Comparison of ENCODE assay signal across 14 cellular contexts in genomic region chr17:61805399-61805798, GRCh38. TPM values are rescaled to one million over a fixed set of nuclear protein-coding genes. Genes with fewer than 3 reads are reported as not detected.
A peak's percentile ranks its signal among the peaks of the same experiment; 100 is the strongest.
DNase-seq lines count a peak whose midpoint lies in the region; ATAC-seq and TF ChIP-seq lines count a peak whose summit lies in the region.
"Had no signal": no experiment of that assay in that cellular context is flagged by ENCODE, and none has a peak within 500 bp of the region (broad histone marks: within the 10 kb centered on the region; RNA-seq: fewer than 3 reads in every experiment).

No MANE protein-coding gene starts in this region.

- H3K4me3 ChIP-seq in fibroblast of the aortic adventitia (ENCODE audit: low read depth, low read length): no peak overlapping the region
- H3K4me3 ChIP-seq: gastrocnemius medialis, GM12878 had no signal

- H3K36me3 Mint-ChIP-seq in T-helper 17 cell (ENCODE audit: low read depth): peaks cover 3% of the 10 kb centered on the region

- H3K27ac Mint-ChIP-seq in T-helper 17 cell: peak overlapping the region; percentile 86
- H3K27ac Mint-ChIP-seq: T-cell had no signal

- peaks cover 10% of the 10 kb centered on the region for H3K4me1 Mint-ChIP-seq in T-helper 17 cell

- in situ Hi-C loops in GM13977 (cut with MboI; ENCODE audit: low pct_unique_long_range_greater_than_20kb, low sequenced_read_pairs, unreplicated experiment): no loop called here

- H3K4me3 Mint-ChIP-seq in T-helper 17 cell: no peak overlapping the region
- H3K4me3 Mint-ChIP-seq: T-cell had no signal

- H3K27me3 Mint-ChIP-seq in T-helper 17 cell: no peaks in the 10 kb centered on the region
- H3K27me3 Mint-ChIP-seq: T-cell had no signal

- no peak for ATAC-seq in T-helper 17 cell
- ATAC-seq: gastrocnemius medialis had no signal

- TF ChIP-seq CTCF in fibroblast of the aortic adventitia (IDR thresholded peaks at IDR 0.05; ENCODE audit: insufficient read depth, low read length): no peak
- TF ChIP-seq CTCF in GM13977 (IDR thresholded peaks at IDR 0.05; ENCODE audit: extremely low read depth, insufficient read depth, missing control alignments): no peak

- peak; percentile 37 for DNase-seq in A172 (ENCODE audit: low spot score)
- peak; percentile 85 for DNase-seq in HCEC 1CT
- no peak for DNase-seq in T-helper 17 cell
- DNase-seq in fibroblast of the aortic adventitia (ENCODE audit: low read depth): peak; percentile 53
- no peak for DNase-seq in mucosa of gallbladder (ENCODE audit: low spot score)
- no peak for DNase-seq in OCI-M1 (lab: John Stamatoyannopoulos, UW)
- DNase-seq in GM13977 (ENCODE audit: low spot score): no peak
- no peak for DNase-seq in DMS153 (lab: John Stamatoyannopoulos, UW)
- DNase-seq: activated CD4-positive, alpha-beta T cell treated with anti-CD3 and anti-CD28 coated beads for 1 hour; dermis blood vessel endothelial cell; gastrocnemius medialis; NCI-H2107 had no signal

- H3K9me3 ChIP-seq in T-helper 17 cell (ENCODE audit: control insufficient read depth, low read length, poor library complexity, severe bottlenecking): no peaks in the 10 kb centered on the region
- H3K9me3 ChIP-seq: gastrocnemius medialis had no signal

RNA-seq across cellular contexts. Expression of gene BRIP1, which starts 57.9 kb away (rescaled TPM):
- 18.4 and 25.5 TPM in 2 replicates for total RNA-seq in A172 (2014; rRNA removed; shearing (Covaris generic))
- total RNA-seq in T-helper 17 cell (1 to 10 TPM; 1.5 to 2.3 TPM), fibroblast of the aortic adventitia (ENCODE audit: low replicate concordance) (2.0 and 20.9 TPM in 2 replicates), mucosa of gallbladder (0.83 TPM)

Comparison
In these comparisons a context has a peak if more than half of its experiments do, and no peak if none do; other contexts are left out.
1. DNase-seq: peak in A172 (single experiment), HCEC 1CT (single experiment) and fibroblast of the aortic adventitia (single experiment); none in T-helper 17 cell (0 of 3), mucosa of gallbladder (single experiment), OCI-M1 (single experiment), GM13977 (single experiment) and DMS153 (single experiment).